ENCODE assay signal across 16 cellular contexts in the genomic region with DNA sequence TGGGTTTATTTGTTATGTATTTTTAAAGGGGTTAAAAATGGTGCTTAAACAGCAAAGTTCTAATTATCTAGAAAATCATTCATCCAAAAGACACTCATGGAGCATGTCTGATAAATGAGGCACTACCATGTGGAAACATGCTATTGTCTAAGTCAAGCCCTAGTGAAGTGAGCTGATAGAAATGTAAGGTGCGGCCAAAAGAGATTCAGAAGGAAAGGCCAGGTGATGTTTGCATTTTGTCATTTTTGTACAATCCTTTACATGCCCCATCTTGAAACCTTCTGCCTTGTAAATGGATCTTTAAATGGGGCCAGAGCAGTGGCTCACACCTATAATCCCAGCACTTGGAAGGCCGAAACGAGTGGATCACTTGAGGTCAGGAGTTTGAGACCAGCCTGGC.
A peak's percentile ranks its signal among the peaks of the same experiment; 100 is the strongest.
DNase-seq lines count a peak whose midpoint lies in the region; ATAC-seq and TF ChIP-seq lines count a peak whose summit lies in the region.
"Had no signal": no experiment of that assay in that cellular context is flagged by ENCODE, and none has a peak within 500 bp of the region (broad histone marks: within the 10 kb centered on the region; RNA-seq: fewer than 3 reads in every experiment).

No MANE protein-coding gene starts in this region.

- peak overlapping the region; percentile 42; the same call in 1 of the 2 replicates for H3K4me2 ChIP-seq in MM.1S (ENCODE audit: low read depth, low read length)
- H3K4me2 ChIP-seq: BLaER1 treated with 17β-estradiol and CSF1 and Interleukin-3, amounts not matched to agents 10 nM and 100 nM had no signal

- TF ChIP-seq CTCF in MM.1S (IDR thresholded peaks at IDR 0.05; ENCODE audit: low read length) = no peak

- H3F3A ChIP-seq in MM.1S (ENCODE audit: insufficient read depth, low read length) = peaks cover 13% of the 10 kb centered on the region

- H3K4me3 ChIP-seq in MM.1S (ENCODE audit: low read length) = no peak overlapping the region
- H3K4me3 ChIP-seq: BLaER1 treated with 17β-estradiol and CSF1 and Interleukin-3, amounts not matched to agents 10 nM and 100 nM; GM23248; HAP-1 had no signal

- H3K9me2 ChIP-seq in MM.1S (replicated peaks; ENCODE audit: insufficient read depth, low read length) = no peaks in the 10 kb centered on the region

- peaks cover 11% of the 10 kb centered on the region; the same call in 1 of the 2 replicates for H3K79me2 ChIP-seq in MM.1S (ENCODE audit: low read length)

- no peaks in the 10 kb centered on the region for H3K9me3 ChIP-seq in MM.1S (replicated peaks; ENCODE audit: insufficient read depth, low read length)
- H3K9me3 ChIP-seq: BLaER1 treated with 17β-estradiol and CSF1 and Interleukin-3, amounts not matched to agents 10 nM and 100 nM; HAP-1 had no signal

- H2AFZ ChIP-seq in MM.1S (ENCODE audit: low read length) = no peak overlapping the region
- H2AFZ ChIP-seq: GM23248 had no signal

- DNase-seq in MM.1S (no peak), anterior cingulate cortex (lab: John Stamatoyannopoulos, UW) (no peak), NCI-H1436 (lab: John Stamatoyannopoulos, UW) (no peak)
- DNase-seq: CD8-positive, alpha-beta memory T cell; COR-L47; DMS 273 treated with DMSO at 0.1 percent for 48 hours; DMS53; DND-41; EL; GM23248 had no signal

- no peak overlapping the region for H3K9ac ChIP-seq in MM.1S (ENCODE audit: low read length)
- H3K9ac ChIP-seq: BLaER1 treated with 17β-estradiol and CSF1 and Interleukin-3, amounts not matched to agents 10 nM and 100 nM; GM23248 had no signal

- H3K4me1 ChIP-seq in MM.1S (ENCODE audit: low read length) = peaks cover 34% of the 10 kb centered on the region
- H3K4me1 ChIP-seq: BLaER1 treated with 17β-estradiol and CSF1 and Interleukin-3, amounts not matched to agents 10 nM and 100 nM; HAP-1 had no signal

- H3K36me3 ChIP-seq in MM.1S (replicated peaks; ENCODE audit: insufficient read depth, low read length) = no peaks in the 10 kb centered on the region
- H3K36me3 ChIP-seq: HAP-1 had no signal

- no peaks in the 10 kb centered on the region for H4K20me1 ChIP-seq in MM.1S (ENCODE audit: insufficient read depth, low read length)

- no peak overlapping the region for H3K27ac ChIP-seq in MM.1S (ENCODE audit: low read length)
- peak overlapping the region; percentile 10 for H3K27ac ChIP-seq in cingulate gyrus (ENCODE audit: low read depth, low read length)
- H3K27ac ChIP-seq: BLaER1 treated with 17β-estradiol and CSF1 and Interleukin-3, amounts not matched to agents 10 nM and 100 nM; GM23248 had no signal

- H3K27me3 ChIP-seq in MM.1S (replicated peaks; ENCODE audit: insufficient read depth, low read length) = no peaks in the 10 kb centered on the region
- H3K27me3 ChIP-seq: BLaER1 treated with 17β-estradiol and CSF1 and Interleukin-3, amounts not matched to agents 10 nM and 100 nM had no signal

- ATAC-seq in esophagus mucosa (peak; percentile 87), HG03108 (IDR thresholded peaks at IDR 0.05; ENCODE audit: unreplicated experiment) (no peak)
- ATAC-seq: HepG2 had no signal
